In the genomic region with DNA sequence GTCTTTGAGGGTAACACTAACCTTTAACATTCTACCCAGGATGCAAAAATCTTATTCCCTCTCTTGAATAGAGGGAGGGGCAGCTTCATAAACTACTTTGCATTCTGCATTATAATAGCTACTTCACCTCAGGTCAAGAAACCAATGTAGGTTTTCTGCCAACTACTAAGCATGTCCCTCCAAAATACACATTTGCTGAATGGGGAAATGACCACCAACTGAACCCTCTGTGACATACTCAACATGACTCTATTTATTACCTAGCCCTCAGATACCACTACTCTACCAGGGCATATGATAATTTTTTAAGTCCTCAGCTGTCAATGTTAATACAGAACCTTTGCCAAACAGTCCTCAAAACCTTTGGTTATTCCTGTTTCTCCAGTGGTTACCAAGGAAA, we compare ENCODE assay signal across 16 cellular contexts.
DNase-seq lines count a peak whose midpoint lies in the region; ATAC-seq and TF ChIP-seq lines count a peak whose summit lies in the region.
"Had no signal": no experiment of that assay in that cellular context is flagged by ENCODE, and none has a peak within 500 bp of the region (broad histone marks: within the 10 kb centered on the region; RNA-seq: fewer than 3 reads in every experiment).

No MANE protein-coding gene starts in this region.

- in situ Hi-C loops in astrocyte of the cerebellum (cut with HindIII; ENCODE audit: low sequenced_read_pairs): no loop called here

- H3K4me1 ChIP-seq in left lung: no peaks in the 10 kb centered on the region
- H3K4me1 ChIP-seq: A549, Caco-2 had no signal

- no peak overlapping the region for H3K27ac ChIP-seq in left lung
- H3K27ac ChIP-seq: 22Rv1, A549, C4-2B had no signal

- DNase-seq in NOMO-1 treated with DMSO at 0.1 percent for 48 hours (lab: John Stamatoyannopoulos, UW; ENCODE audit: unreplicated experiment): peak; percentile 3
- DNase-seq in NOMO-1 treated with dmso at 0.1 percent for 144 hours (lab: John Stamatoyannopoulos, UW; ENCODE audit: unreplicated experiment): no peak
- peak; percentile 66 for DNase-seq in astrocyte of the cerebellum (ENCODE audit: low read depth)
- no peak for DNase-seq in left lung
- DNase-seq in posterior cingulate gyrus: no peak
- DNase-seq: AML-193; Caco-2; Calu3; CD4-positive, alpha-beta T cell; CD8-positive, alpha-beta T cell; DMS79 treated with DMSO at 0.1 percent for 48 hours; GF-D8 had no signal

- H3K4me3 ChIP-seq in astrocyte of the cerebellum (ENCODE audit: low read depth, low read length) (no peak overlapping the region), left lung (no peak overlapping the region)
- H3K4me3 ChIP-seq: A549; BLaER1 treated with 17β-estradiol and CSF1 and Interleukin-3, amounts not matched to agents 10 nM and 100 nM had no signal

- H3K27me3 ChIP-seq in left lung: no peaks in the 10 kb centered on the region
- H3K27me3 ChIP-seq: BLaER1 treated with 17β-estradiol and CSF1 and Interleukin-3, amounts not matched to agents 10 nM and 100 nM had no signal

- no peaks in the 10 kb centered on the region for H3K9me3 ChIP-seq in left lung
- H3K9me3 ChIP-seq: A549, Caco-2 had no signal

- peak; percentile 55 for ATAC-seq in left lung
- ATAC-seq: A549; CD8-positive, alpha-beta T cell had no signal

- intact Hi-C loops in left lung (cut with DNase I) (no loop called here), posterior cingulate gyrus (cut with DNase I) (no loop called here)

- TF ChIP-seq CTCF in astrocyte of the cerebellum (IDR thresholded peaks at IDR 0.05; ENCODE audit: low read depth, low read length, missing control alignments) (no peak), left lung (IDR thresholded peaks at IDR 0.05) (no peak)

- no peaks in the 10 kb centered on the region for H3K36me3 ChIP-seq in left lung
- H3K36me3 ChIP-seq: BLaER1 treated with 17β-estradiol and CSF1 and Interleukin-3, amounts not matched to agents 10 nM and 100 nM had no signal

Comparison
In these comparisons a context has a peak if more than half of its experiments do, and no peak if none do; other contexts are left out.
1. DNase-seq: peak in NOMO-1 treated with DMSO at 0.1 percent for 48 hours (single experiment) and astrocyte of the cerebellum (single experiment); none in NOMO-1 treated with dmso at 0.1 percent for 144 hours (single experiment), left lung (0 of 2) and posterior cingulate gyrus (0 of 10).